14 cellular contexts compared by ENCODE assay signal in genomic region chr7:23458044-23458443, GRCh38.
"Had no signal": no experiment of that assay in that cellular context is flagged by ENCODE, and none has a peak within 500 bp of the region (broad histone marks: within the 10 kb centered on the region; RNA-seq: fewer than 3 reads in every experiment).

No MANE protein-coding gene starts in this region.

- H3K9me3 Mint-ChIP-seq: activated naive CD8-positive, alpha-beta T cell treated with anti-CD3 and anti-CD28 coated beads for 36 hours; naive B cell had no signal

- H3K36me3 Mint-ChIP-seq: activated naive CD8-positive, alpha-beta T cell treated with anti-CD3 and anti-CD28 coated beads for 36 hours; naive B cell had no signal

- H3K4me3 ChIP-seq: dorsolateral prefrontal cortex, lung, tibial nerve had no signal

- H3K4me1 ChIP-seq: tibial nerve had no signal

- H3K4me3 Mint-ChIP-seq: activated naive CD8-positive, alpha-beta T cell treated with anti-CD3 and anti-CD28 coated beads for 36 hours; naive B cell had no signal

- FAIRE-seq: islet of Langerhans had no signal

- H3K27ac ChIP-seq: dorsolateral prefrontal cortex, tibial nerve had no signal

- DNase-seq: activated CD4-positive, alpha-beta T cell treated with anti-CD3 and anti-CD28 coated beads, Interleukin-2, amount 50 U/mL, for 1 hour; activated CD8-positive, alpha-beta memory T cell treated with anti-CD3 and anti-CD28 coated beads for 24 hours; activated naive CD8-positive, alpha-beta T cell treated with anti-CD3 and anti-CD28 coated beads for 36 hours; amygdala; dorsolateral prefrontal cortex; erythroblast; naive B cell; retina; stimulated activated CD4-positive, alpha-beta T cell treated with anti-CD3 and anti-CD28 coated beads, Interleukin-4, amount 100 ng/mL, for 1 hour; stimulated activated naive CD4-positive, alpha-beta T cell; SW 1271 had no signal

- H3K36me3 ChIP-seq: tibial nerve had no signal

- H3K27ac Mint-ChIP-seq: activated naive CD8-positive, alpha-beta T cell treated with anti-CD3 and anti-CD28 coated beads for 36 hours; naive B cell had no signal

- H3K9me3 ChIP-seq: tibial nerve had no signal
